8 cellular contexts compared by ENCODE assay signal in the genomic region with DNA sequence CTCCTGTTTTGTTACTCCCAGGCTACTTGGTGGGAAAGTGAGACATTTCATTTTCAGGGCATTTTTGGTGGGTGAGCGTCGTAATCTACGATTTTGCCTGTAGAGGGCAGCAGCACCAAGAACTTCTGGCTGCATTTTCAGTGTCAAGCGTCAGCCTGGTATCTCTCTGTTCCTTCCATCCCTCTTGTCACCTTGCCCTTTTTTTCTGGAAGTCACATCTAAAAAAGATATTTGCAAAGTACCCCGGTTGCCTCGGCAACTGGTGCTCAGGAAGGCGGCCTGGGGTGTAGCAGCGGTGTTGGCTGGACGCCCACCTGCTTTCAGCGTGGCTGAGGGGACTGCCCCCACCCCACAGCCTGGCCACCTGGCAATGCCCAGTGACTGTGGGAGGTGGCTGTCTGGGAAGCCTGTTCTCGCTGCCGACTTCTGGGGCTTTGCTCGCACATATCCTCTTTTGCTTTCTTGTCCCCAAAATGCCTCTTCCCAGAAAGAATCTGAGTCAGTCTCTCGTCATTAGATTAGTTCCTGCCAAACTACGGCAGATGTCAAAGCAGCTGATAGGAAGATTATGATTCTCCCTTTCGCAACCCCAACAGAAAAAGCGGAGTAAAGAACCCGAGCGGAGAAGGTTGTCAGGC.
A peak's percentile ranks its signal among the peaks of the same experiment; 100 is the strongest.
DNase-seq lines count a peak whose midpoint lies in the region; ATAC-seq and TF ChIP-seq lines count a peak whose summit lies in the region.

No MANE protein-coding gene starts in this region.

- peak overlapping the region; percentile 97 for H3K27ac ChIP-seq in substantia nigra (ENCODE audit: low read depth, low read length, poor library complexity, severe bottlenecking)

- peak in 12 of 14 donors; percentile 36 to 92 (median 75) for DNase-seq in C1 segment of cervical spinal cord (lab: John Stamatoyannopoulos, UW)
- peak; percentile 61 for DNase-seq in NCI-H524 treated with DMSO at 0.1 percent for 48 hours (lab: John Stamatoyannopoulos, UW)
- peak; percentile 62 for DNase-seq in activated CD8-positive, alpha-beta memory T cell treated with anti-CD3 and anti-CD28 coated beads, Interleukin-2, amount 50 U/mL, for 48 hours
- DNase-seq in epithelial cell of proximal tubule (ENCODE audit: low read depth): no peak
- DNase-seq in myocyte (ENCODE audit: low read depth): peak; percentile 82
- peak in 44 of 49 donors; percentile 21 to 89 (median 67) for DNase-seq in substantia nigra (lab: John Stamatoyannopoulos, UW)

- peak; percentile 84 for TF ChIP-seq CTCF in epithelial cell of proximal tubule (conservative IDR thresholded peaks at IDR 0.05; ENCODE audit: low read depth, low read length)

- ATAC-seq in GM19043 (IDR thresholded peaks at IDR 0.05; ENCODE audit: low read depth, unreplicated experiment) (peak; percentile 81), HG03342 (IDR thresholded peaks at IDR 0.05; ENCODE audit: unreplicated experiment) (peak; percentile 83)

- H3K4me3 ChIP-seq in epithelial cell of proximal tubule (ENCODE audit: low read depth, low read length): no peak overlapping the region
